ENCODE assay signal across 1 cellular context in genomic region chr7:106887376-106887775, GRCh38.
TF ChIP-seq lines count a peak whose summit lies in the region.

No MANE protein-coding gene starts in this region.

TF ChIP-seq in GM12878, 131 proteins besides CTCF, POLR2A, EP300 and RAD21 (continued from another document):
- TF ChIP-seq ZBTB40 (IDR thresholded peaks at IDR 0.05; ENCODE audit: borderline replicate concordance), result no peak
- no peak for TF ChIP-seq RELB (IDR thresholded peaks at IDR 0.05; ENCODE audit: low read depth)
- no peak for TF ChIP-seq TARDBP (IDR thresholded peaks at IDR 0.05; ENCODE audit: borderline replicate concordance)
- TF ChIP-seq NFXL1 (IDR thresholded peaks at IDR 0.05; ENCODE audit: borderline replicate concordance), result no peak
- TF ChIP-seq SREBF2 (IDR thresholded peaks at IDR 0.05; ENCODE audit: low read length), result no peak
- TF ChIP-seq ATF7 (IDR thresholded peaks at IDR 0.05; ENCODE audit: low read depth), result no peak
- TF ChIP-seq CREM (IDR thresholded peaks at IDR 0.05; ENCODE audit: low read depth), result no peak
- TF ChIP-seq SPI1 (IDR thresholded peaks at IDR 0.05; ENCODE audit: borderline replicate concordance, insufficient read depth, low read depth, low read length), result peak; percentile 18; the same call in 1 of the 2 replicates
- TF ChIP-seq MTA3 (IDR thresholded peaks at IDR 0.05; ENCODE audit: borderline replicate concordance, low read length), result no peak
- no peak for TF ChIP-seq RCOR1 (conservative IDR thresholded peaks at IDR 0.05; ENCODE audit: low read depth, low read length)
- TF ChIP-seq TBL1XR1 (IDR thresholded peaks at IDR 0.05; ENCODE audit: low read depth, low read length), result no peak
- TF ChIP-seq EZH2 (IDR thresholded peaks at IDR 0.05; ENCODE audit: borderline replicate concordance, control insufficient read depth, low read depth, low read length), result no peak
- no peak for TF ChIP-seq GATAD2B (conservative IDR thresholded peaks at IDR 0.05; ENCODE audit: low read depth)
- no peak for TF ChIP-seq CHD2 (IDR thresholded peaks at IDR 0.05; ENCODE audit: borderline replicate concordance, low read depth, low read length)
- TF ChIP-seq MYB (IDR thresholded peaks at IDR 0.05; ENCODE audit: borderline replicate concordance, low read depth, low read length), result no peak
- no peak for TF ChIP-seq BCL3 (IDR thresholded peaks at IDR 0.05; ENCODE audit: borderline replicate concordance, insufficient read depth, low read depth, low read length, poor library complexity, severe bottlenecking)
- no peak for TF ChIP-seq MXI1 (IDR thresholded peaks at IDR 0.05; ENCODE audit: low read depth, low read length)
- TF ChIP-seq SREBF1 (IDR thresholded peaks at IDR 0.05; ENCODE audit: low read length), result no peak
- no peak for TF ChIP-seq HDGF (IDR thresholded peaks at IDR 0.05)
- TF ChIP-seq NR2C2 (IDR thresholded peaks at IDR 0.05; ENCODE audit: borderline replicate concordance, control insufficient read depth, insufficient read length, low read depth), result no peak
- TF ChIP-seq SUZ12 (IDR thresholded peaks at IDR 0.05; ENCODE audit: unreplicated experiment), result no peak
- peak; percentile 68; the same call in 1 of the 2 replicates for TF ChIP-seq FOXM1 (IDR thresholded peaks at IDR 0.05; ENCODE audit: low read depth, low read length)
- no peak for TF ChIP-seq STAT1 (conservative IDR thresholded peaks at IDR 0.05)
- TF ChIP-seq, protein P1, sequence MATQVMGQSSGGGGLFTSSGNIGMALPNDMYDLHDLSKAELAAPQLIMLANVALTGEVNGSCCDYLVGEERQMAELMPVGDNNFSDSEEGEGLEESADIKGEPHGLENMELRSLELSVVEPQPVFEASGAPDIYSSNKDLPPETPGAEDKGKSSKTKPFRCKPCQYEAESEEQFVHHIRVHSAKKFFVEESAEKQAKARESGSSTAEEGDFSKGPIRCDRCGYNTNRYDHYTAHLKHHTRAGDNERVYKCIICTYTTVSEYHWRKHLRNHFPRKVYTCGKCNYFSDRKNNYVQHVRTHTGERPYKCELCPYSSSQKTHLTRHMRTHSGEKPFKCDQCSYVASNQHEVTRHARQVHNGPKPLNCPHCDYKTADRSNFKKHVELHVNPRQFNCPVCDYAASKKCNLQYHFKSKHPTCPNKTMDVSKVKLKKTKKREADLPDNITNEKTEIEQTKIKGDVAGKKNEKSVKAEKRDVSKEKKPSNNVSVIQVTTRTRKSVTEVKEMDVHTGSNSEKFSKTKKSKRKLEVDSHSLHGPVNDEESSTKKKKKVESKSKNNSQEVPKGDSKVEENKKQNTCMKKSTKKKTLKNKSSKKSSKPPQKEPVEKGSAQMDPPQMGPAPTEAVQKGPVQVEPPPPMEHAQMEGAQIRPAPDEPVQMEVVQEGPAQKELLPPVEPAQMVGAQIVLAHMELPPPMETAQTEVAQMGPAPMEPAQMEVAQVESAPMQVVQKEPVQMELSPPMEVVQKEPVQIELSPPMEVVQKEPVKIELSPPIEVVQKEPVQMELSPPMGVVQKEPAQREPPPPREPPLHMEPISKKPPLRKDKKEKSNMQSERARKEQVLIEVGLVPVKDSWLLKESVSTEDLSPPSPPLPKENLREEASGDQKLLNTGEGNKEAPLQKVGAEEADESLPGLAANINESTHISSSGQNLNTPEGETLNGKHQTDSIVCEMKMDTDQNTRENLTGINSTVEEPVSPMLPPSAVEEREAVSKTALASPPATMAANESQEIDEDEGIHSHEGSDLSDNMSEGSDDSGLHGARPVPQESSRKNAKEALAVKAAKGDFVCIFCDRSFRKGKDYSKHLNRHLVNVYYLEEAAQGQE (IDR thresholded peaks at IDR 0.05; ENCODE audit: low read depth, low read length), result no peak
- TF ChIP-seq, protein P2, sequence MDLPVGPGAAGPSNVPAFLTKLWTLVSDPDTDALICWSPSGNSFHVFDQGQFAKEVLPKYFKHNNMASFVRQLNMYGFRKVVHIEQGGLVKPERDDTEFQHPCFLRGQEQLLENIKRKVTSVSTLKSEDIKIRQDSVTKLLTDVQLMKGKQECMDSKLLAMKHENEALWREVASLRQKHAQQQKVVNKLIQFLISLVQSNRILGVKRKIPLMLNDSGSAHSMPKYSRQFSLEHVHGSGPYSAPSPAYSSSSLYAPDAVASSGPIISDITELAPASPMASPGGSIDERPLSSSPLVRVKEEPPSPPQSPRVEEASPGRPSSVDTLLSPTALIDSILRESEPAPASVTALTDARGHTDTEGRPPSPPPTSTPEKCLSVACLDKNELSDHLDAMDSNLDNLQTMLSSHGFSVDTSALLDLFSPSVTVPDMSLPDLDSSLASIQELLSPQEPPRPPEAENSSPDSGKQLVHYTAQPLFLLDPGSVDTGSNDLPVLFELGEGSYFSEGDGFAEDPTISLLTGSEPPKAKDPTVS (IDR thresholded peaks at IDR 0.05; ENCODE audit: low read depth, low read length), result no peak
- TF ChIP-seq BACH1 (IDR thresholded peaks at IDR 0.05; ENCODE audit: borderline replicate concordance), result no peak
- TF ChIP-seq POU2F2 (IDR thresholded peaks at IDR 0.05; ENCODE audit: borderline replicate concordance, low read depth, low read length), result 0 out of 3 replicates have a peak, but pooled peaks have one; percentile 59
- TF ChIP-seq BCL11A (IDR thresholded peaks at IDR 0.05; ENCODE audit: low read depth, low read length), result 0 out of 2 replicates have a peak, but pooled peaks have one; percentile 55
- TF ChIP-seq HDAC2 (IDR thresholded peaks at IDR 0.05), result no peak
- no peak for TF ChIP-seq YY1 (IDR thresholded peaks at IDR 0.05; ENCODE audit: low read depth, low read length)
- TF ChIP-seq RELA (IDR thresholded peaks at IDR 0.05; ENCODE audit: borderline replicate concordance, partially characterized antibody), result no peak
